Comparison of ENCODE assay signal across 9 cellular contexts in genomic region chr2:10787176-10787968, GRCh38. TPM values are rescaled to one million over a fixed set of nuclear protein-coding genes. Genes with fewer than 3 reads are reported as not detected.
DNase-seq lines count a peak whose midpoint lies in the region; ATAC-seq and TF ChIP-seq lines count a peak whose summit lies in the region.
"Had no signal": no experiment of that assay in that cellular context is flagged by ENCODE, and none has a peak within 500 bp of the region (broad histone marks: within the 10 kb centered on the region; RNA-seq: fewer than 3 reads in every experiment).

No MANE protein-coding gene starts in this region.

- H3F3A ChIP-seq in OCI-LY1 (ENCODE audit: insufficient read depth, low read length): no peaks in the 10 kb centered on the region

- peaks cover 67% of the 10 kb centered on the region for H3K36me3 Mint-ChIP-seq in central memory CD8-positive, alpha-beta T cell (ENCODE audit: insufficient read depth)

- H3K4me3 ChIP-seq in OCI-LY1 (ENCODE audit: low read depth, low read length, poor library complexity, severe bottlenecking): no peak overlapping the region

- TF ChIP-seq CTCF in OCI-LY1 (IDR thresholded peaks at IDR 0.05; ENCODE audit: low read length): peak; percentile 65

- H3K27me3 Mint-ChIP-seq in central memory CD8-positive, alpha-beta T cell: no peaks in the 10 kb centered on the region
- H3K27me3 Mint-ChIP-seq: activated naive CD8-positive, alpha-beta T cell had no signal

- no peak overlapping the region for H2AFZ ChIP-seq in OCI-LY1 (ENCODE audit: low read length)

- no peak overlapping the region for H3K27ac ChIP-seq in OCI-LY1 (ENCODE audit: low read depth, low read length, poor library complexity, severe bottlenecking)

- peak; percentile 75 for DNase-seq in activated effector memory CD4-positive, alpha-beta T cell treated with anti-CD3 and anti-CD28 coated beads, Interleukin-2, amount 50 U/mL, for 16 hours
- no peak for DNase-seq in activated effector memory CD4-positive, alpha-beta T cell treated with Interleukin-2 at 50 U/mL for 16 hours
- DNase-seq in central memory CD8-positive, alpha-beta T cell (ENCODE audit: low spot score in 2 of 2): no peak
- DNase-seq in stimulated activated CD4-positive, alpha-beta T cell treated with anti-CD3 and anti-CD28 coated beads, Interleukin-4, amount 100 ng/mL, for 48 hours (ENCODE audit: low read depth in 2 of 2): peak; percentile 23 to 38
- DNase-seq in ureter (ENCODE audit: low spot score) (no peak), EL (no peak)

- H3K4me1 ChIP-seq in OCI-LY1 (ENCODE audit: insufficient read depth, low read length, severe bottlenecking): no peaks in the 10 kb centered on the region

- no peaks in the 10 kb centered on the region for H3K9me3 Mint-ChIP-seq in central memory CD8-positive, alpha-beta T cell

- H3K4me1 Mint-ChIP-seq in central memory CD8-positive, alpha-beta T cell: peaks cover 24% of the 10 kb centered on the region

- H3K4me2 ChIP-seq in OCI-LY1 (ENCODE audit: low read length): no peak overlapping the region

- no peak for ATAC-seq in central memory CD8-positive, alpha-beta T cell (replicated peaks; ENCODE audit: extremely low read depth, poor library complexity, severe bottlenecking)
- no peak for ATAC-seq in HG03159 (IDR thresholded peaks at IDR 0.05; ENCODE audit: unreplicated experiment)

- no peaks in the 10 kb centered on the region for H3K9me3 ChIP-seq in OCI-LY1 (ENCODE audit: low read length)

- no peak overlapping the region for H3K9ac ChIP-seq in OCI-LY1 (ENCODE audit: low read length)

- H3K27me3 ChIP-seq in OCI-LY1 (ENCODE audit: insufficient read depth, low read length): no peaks in the 10 kb centered on the region

- H3K4me3 Mint-ChIP-seq in central memory CD8-positive, alpha-beta T cell: no peak overlapping the region
- H3K4me3 Mint-ChIP-seq: activated naive CD8-positive, alpha-beta T cell had no signal

- no peaks in the 10 kb centered on the region for H4K20me1 ChIP-seq in OCI-LY1 (ENCODE audit: insufficient read depth, low read length)

- H3K27ac Mint-ChIP-seq in central memory CD8-positive, alpha-beta T cell (ENCODE audit: low read depth): peak overlapping the region; percentile 13

- no peaks in the 10 kb centered on the region for H3K9me2 ChIP-seq in OCI-LY1 (ENCODE audit: low read depth, low read length)

- H3K36me3 ChIP-seq in OCI-LY1 (ENCODE audit: insufficient read depth, low read length): peaks cover 97% of the 10 kb centered on the region

- H3K79me2 ChIP-seq in OCI-LY1 (ENCODE audit: insufficient read depth, low read length): peaks cover 4% of the 10 kb centered on the region; the same call in 1 of the 2 replicates

RNA-seq across cellular contexts. Expression of gene PDIA6, which starts 25.2 kb away (rescaled TPM):
- 125 TPM for total RNA-seq in ureter

Comparison
In these comparisons a context has a peak if more than half of its experiments do, and no peak if none do; other contexts are left out.
1. DNase-seq: peak in activated effector memory CD4-positive, alpha-beta T cell treated with anti-CD3 and anti-CD28 coated beads, Interleukin-2, amount 50 U/mL, for 16 hours (single experiment) and stimulated activated CD4-positive, alpha-beta T cell treated with anti-CD3 and anti-CD28 coated beads, Interleukin-4, amount 100 ng/mL, for 48 hours (2 of 2); none in activated effector memory CD4-positive, alpha-beta T cell treated with Interleukin-2 at 50 U/mL for 16 hours (single experiment), central memory CD8-positive, alpha-beta T cell (0 of 2), ureter (single experiment) and EL (single experiment).